In the genomic region with DNA sequence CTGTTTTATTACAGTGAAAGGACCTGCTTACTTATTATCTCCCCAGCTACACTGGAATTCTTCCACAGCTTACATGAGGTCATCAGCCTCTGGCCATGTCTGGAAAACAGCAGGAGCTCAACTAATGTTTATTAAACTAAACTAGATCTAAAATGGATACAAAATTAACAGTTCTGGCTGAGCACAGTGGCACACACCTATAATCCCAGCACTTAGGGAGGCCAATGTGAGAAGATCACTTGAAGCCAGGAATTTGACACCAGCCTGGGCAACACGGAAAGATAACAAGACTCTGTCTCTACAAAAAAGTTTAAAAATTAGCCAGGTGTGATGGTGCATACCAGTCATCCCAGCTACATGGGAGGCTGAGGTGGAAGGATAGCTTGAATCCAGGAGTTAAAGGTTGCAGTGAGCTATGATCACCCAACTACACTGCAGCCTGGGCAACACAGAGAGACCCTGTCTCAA, we compare ENCODE assay signal across 14 cellular contexts.
DNase-seq lines count a peak whose midpoint lies in the region; ATAC-seq and TF ChIP-seq lines count a peak whose summit lies in the region.
"Had no signal": no experiment of that assay in that cellular context is flagged by ENCODE, and none has a peak within 500 bp of the region (broad histone marks: within the 10 kb centered on the region; RNA-seq: fewer than 3 reads in every experiment).

No MANE protein-coding gene starts in this region.

- no peaks in the 10 kb centered on the region for H4K20me1 ChIP-seq in OCI-LY3 (ENCODE audit: insufficient read depth, low read length)

- H3K9ac ChIP-seq in OCI-LY3 (ENCODE audit: low read length): no peak overlapping the region

- WGBS in right cardiac atrium: 56% methylated on average over 1 of the region's 1 CpG

- no peaks in the 10 kb centered on the region for H3K9me3 ChIP-seq in OCI-LY3 (ENCODE audit: insufficient read depth, low read length)
- H3K9me3 ChIP-seq in right cardiac atrium (ENCODE audit: control insufficient read depth, low read length): no peaks in the 10 kb centered on the region
- H3K9me3 ChIP-seq: stomach had no signal

- TF ChIP-seq CTCF in OCI-LY3 (IDR thresholded peaks at IDR 0.05; ENCODE audit: low read depth, low read length) (no peak), fibroblast of the aortic adventitia (IDR thresholded peaks at IDR 0.05; ENCODE audit: insufficient read depth, low read length) (no peak), progenitor cell of endocrine pancreas (IDR thresholded peaks at IDR 0.05; ENCODE audit: unreplicated experiment) (no peak)

- H3K4me3 ChIP-seq in OCI-LY3 (ENCODE audit: low read length) (no peak overlapping the region), fibroblast of the aortic adventitia (ENCODE audit: low read depth, low read length) (no peak overlapping the region), right cardiac atrium (ENCODE audit: low read length) (no peak overlapping the region)
- H3K4me3 ChIP-seq: GM23338, stomach had no signal

- H3K36me3 Mint-ChIP-seq in progenitor cell of endocrine pancreas (ENCODE audit: insufficient read depth): no peaks in the 10 kb centered on the region
- H3K36me3 Mint-ChIP-seq: CD8-positive, alpha-beta memory T cell had no signal

- DNase-seq in Daoy (ENCODE audit: low read depth) (peak; percentile 64), fibroblast of the aortic adventitia (ENCODE audit: low read depth) (peak; percentile 39), progenitor cell of endocrine pancreas (ENCODE audit: low spot score, unreplicated experiment) (no peak), SKM-1 treated with dmso at 0.1 percent for 144 hours (lab: John Stamatoyannopoulos, UW; ENCODE audit: unreplicated experiment) (no peak), nucleus accumbens (lab: John Stamatoyannopoulos, UW) (no peak), right cardiac atrium (no peak)
- DNase-seq in stimulated activated CD4-positive, alpha-beta T cell treated with anti-CD3 and anti-CD28 coated beads, Interleukin-2, amount 100 ng/mL, for 24 hours: no peak
- DNase-seq: activated naive CD4-positive, alpha-beta T cell treated with Interleukin-2 at 50 U/mL for 16 hours; CD8-positive, alpha-beta memory T cell; NCI-H510A; stomach had no signal

- no peak overlapping the region for H3K4me3 Mint-ChIP-seq in progenitor cell of endocrine pancreas (ENCODE audit: low read depth)
- H3K4me3 Mint-ChIP-seq: CD8-positive, alpha-beta memory T cell; GM23338 had no signal

- H3K27me3 ChIP-seq in OCI-LY3 (ENCODE audit: low read depth, low read length) (no peaks in the 10 kb centered on the region), right cardiac atrium (ENCODE audit: control insufficient read depth, insufficient read depth) (no peaks in the 10 kb centered on the region)
- H3K27me3 ChIP-seq: stomach had no signal

- no peaks in the 10 kb centered on the region for H3K36me3 ChIP-seq in OCI-LY3 (replicated peaks; ENCODE audit: low read depth, low read length)
- H3K36me3 ChIP-seq: stomach had no signal

- no peaks in the 10 kb centered on the region for H3K79me2 ChIP-seq in OCI-LY3 (ENCODE audit: low read length)

- H3K4me2 ChIP-seq in OCI-LY3 (ENCODE audit: low read length): no peak overlapping the region
- H3K4me2 ChIP-seq: GM23338 had no signal

- peaks cover 54% of the 10 kb centered on the region for H3K4me1 ChIP-seq in OCI-LY3 (ENCODE audit: low read length)
- no peaks in the 10 kb centered on the region for H3K4me1 ChIP-seq in right cardiac atrium (ENCODE audit: control insufficient read depth, insufficient read depth, low read length)

- H3K27ac Mint-ChIP-seq in progenitor cell of endocrine pancreas: peak overlapping the region; percentile 39
- H3K27ac Mint-ChIP-seq: CD8-positive, alpha-beta memory T cell; GM23338 had no signal

- ATAC-seq in right cardiac atrium: no peak
- ATAC-seq: GM23338 had no signal

- no peaks in the 10 kb centered on the region for H3K27me3 Mint-ChIP-seq in progenitor cell of endocrine pancreas

- no peaks in the 10 kb centered on the region for H3K9me3 Mint-ChIP-seq in progenitor cell of endocrine pancreas (ENCODE audit: low read depth)
- H3K9me3 Mint-ChIP-seq: CD8-positive, alpha-beta memory T cell; GM23338 had no signal

- H3K27ac ChIP-seq in OCI-LY3 (ENCODE audit: low read length) (peak overlapping the region; percentile 22; the same call in 1 of the 2 replicates), right cardiac atrium (ENCODE audit: low read length) (no peak overlapping the region)
- H3K27ac ChIP-seq: RWPE1, stomach had no signal

- peaks cover 36% of the 10 kb centered on the region for H3K4me1 Mint-ChIP-seq in progenitor cell of endocrine pancreas (ENCODE audit: low read depth)
- H3K4me1 Mint-ChIP-seq: GM23338 had no signal

- no peak overlapping the region for H2AFZ ChIP-seq in OCI-LY3 (ENCODE audit: low read depth, low read length)
- H2AFZ ChIP-seq: GM23338 had no signal

- intact Hi-C loops in right cardiac atrium (cut with DNase I): no loop called here

Comparison
In these comparisons a context has a peak if more than half of its experiments do, and no peak if none do; other contexts are left out.
1. DNase-seq: peak in Daoy (single experiment) and fibroblast of the aortic adventitia (single experiment); none in progenitor cell of endocrine pancreas (single experiment), SKM-1 treated with dmso at 0.1 percent for 144 hours (single experiment), nucleus accumbens (0 of 56), stimulated activated CD4-positive, alpha-beta T cell treated with anti-CD3 and anti-CD28 coated beads, Interleukin-2, amount 100 ng/mL, for 24 hours (0 of 2) and right cardiac atrium (0 of 3).